Comparison of ENCODE assay signal across 20 cellular contexts in genomic region chr9:131174681-131175239, GRCh38. TPM values are rescaled to one million over a fixed set of nuclear protein-coding genes. Genes with fewer than 3 reads are reported as not detected.
A peak's percentile ranks its signal among the peaks of the same experiment; 100 is the strongest.
DNase-seq lines count a peak whose midpoint lies in the region; ATAC-seq, FAIRE-seq and TF ChIP-seq lines count a peak whose summit lies in the region.
"Had no signal": no experiment of that assay in that cellular context is flagged by ENCODE, and none has a peak within 500 bp of the region (broad histone marks: within the 10 kb centered on the region; RNA-seq: fewer than 3 reads in every experiment).

No MANE protein-coding gene starts in this region.

- POLR2A ChIA-PET in GM12878 (lab: Charles Lee): no interaction called here

- RAD21 ChIA-PET in GM12878 (lab: Charles Lee; ENCODE audit: unreplicated experiment): no interaction called here

- in situ Hi-C loops in GM12878 (cut with MboI): loop anchor here (5.0 kb wide), 1 partner anchor 163 kb away; no protein-coding TSS in a partner anchor

- H3K4me2 ChIP-seq in GM12878 (ENCODE audit: control insufficient read depth, insufficient read depth): no peak overlapping the region

- TF ChIP-seq POLR2A in GM12878 (IDR thresholded peaks at IDR 0.05; ENCODE audit: low read depth, low read length): no peak

- SMC1A ChIA-PET in GM12878 (lab: Charles Lee; ENCODE audit: uncharacterized antibody, unreplicated experiment): no interaction called here

- no peaks in the 10 kb centered on the region for H3K27me3 ChIP-seq in GM12878 (replicated peaks in 1 of 2; ENCODE audit: control insufficient read depth in 2 of 2, insufficient read depth in 2 of 2, low read length in 1 of 2)
- H3K27me3 ChIP-seq: SJCRH30 had no signal

- no peaks in the 10 kb centered on the region for H3K9me3 ChIP-seq in GM12878 (replicated peaks; ENCODE audit: control insufficient read depth, insufficient read depth, low read length)

- H3K79me2 ChIP-seq in GM12878 (ENCODE audit: control insufficient read depth, insufficient read depth, low read length): no peaks in the 10 kb centered on the region; the same call in 1 of the 2 replicates

- peaks cover 17 to 18% of the 10 kb centered on the region in 2 experiments for H3K36me3 ChIP-seq in GM12878 (ENCODE audit: control insufficient read depth in 2 of 2, insufficient read depth in 2 of 2, low read length in 1 of 2)

- no peak for TF ChIP-seq EP300 in GM12878 (IDR thresholded peaks at IDR 0.05; ENCODE audit: borderline replicate concordance in 1 of 2, control insufficient read depth in 1 of 2, low read depth in 2 of 2, low read length in 2 of 2)

- no peak; the same call in 2 of the 3 replicates for ATAC-seq in GM12878
- ATAC-seq: PC-3 had no signal

- H3K4me3 ChIP-seq in GM12865 (ENCODE audit: low read depth, low read length): no peak overlapping the region
- no peak overlapping the region for H3K4me3 ChIP-seq in Jurkat, Clone E6-1 (ENCODE audit: low read length)
- no peak overlapping the region for H3K4me3 ChIP-seq in GM12878
- H3K4me3 ChIP-seq: SJCRH30 had no signal

- H3K4me1 ChIP-seq in GM12878 (ENCODE audit: control insufficient read depth, insufficient read depth, low read length): peaks cover 8% of the 10 kb centered on the region

- peak overlapping the region; percentile 1 for H3K27ac Mint-ChIP-seq in activated T-cell treated with anti-CD3 and anti-CD28 coated beads, Interleukin-2, amount 50 U/mL, for 24 hours
- H3K27ac Mint-ChIP-seq in osteocyte (ENCODE audit: unreplicated experiment): no peak overlapping the region
- H3K27ac Mint-ChIP-seq: HFFc6 had no signal

- H3K4me3 Mint-ChIP-seq in activated T-cell treated with anti-CD3 and anti-CD28 coated beads, Interleukin-2, amount 50 U/mL, for 24 hours: no peak overlapping the region
- no peak overlapping the region for H3K4me3 Mint-ChIP-seq in osteocyte (ENCODE audit: unreplicated experiment)
- H3K4me3 Mint-ChIP-seq: CD14-positive monocyte, HFFc6 had no signal

- no peak overlapping the region for H2AFZ ChIP-seq in GM12878 (ENCODE audit: control insufficient read depth, low read depth, low read length)

- no peak overlapping the region for H3K27ac ChIP-seq in GM12878 (ENCODE audit: control insufficient read depth, insufficient read depth)
- H3K27ac ChIP-seq: RWPE1, SJCRH30 had no signal

- CTCF ChIA-PET in GM12878 (lab: Yijun Ruan, JAX): no interaction called here

- no peaks in the 10 kb centered on the region for H3K9me3 Mint-ChIP-seq in activated T-cell treated with anti-CD3 and anti-CD28 coated beads, Interleukin-2, amount 50 U/mL, for 24 hours
- H3K9me3 Mint-ChIP-seq in osteocyte (ENCODE audit: unreplicated experiment): no peaks in the 10 kb centered on the region
- H3K9me3 Mint-ChIP-seq: CD14-positive monocyte, HFFc6 had no signal

- no peaks in the 10 kb centered on the region for H3K27me3 Mint-ChIP-seq in activated T-cell treated with anti-CD3 and anti-CD28 coated beads, Interleukin-2, amount 50 U/mL, for 24 hours
- no peaks in the 10 kb centered on the region for H3K27me3 Mint-ChIP-seq in osteocyte (ENCODE audit: unreplicated experiment)

- peaks cover 87% of the 10 kb centered on the region for H3K36me3 Mint-ChIP-seq in activated T-cell treated with anti-CD3 and anti-CD28 coated beads, Interleukin-2, amount 50 U/mL, for 24 hours (ENCODE audit: low read depth)
- peaks cover 49% of the 10 kb centered on the region for H3K36me3 Mint-ChIP-seq in osteocyte (ENCODE audit: unreplicated experiment)

- peaks cover 6% of the 10 kb centered on the region for H3K4me1 Mint-ChIP-seq in activated T-cell treated with anti-CD3 and anti-CD28 coated beads, Interleukin-2, amount 50 U/mL, for 24 hours (ENCODE audit: low read depth)
- H3K4me1 Mint-ChIP-seq in osteocyte (ENCODE audit: unreplicated experiment): peaks cover 14% of the 10 kb centered on the region

- no peak for TF ChIP-seq RAD21 in GM12878 (IDR thresholded peaks at IDR 0.05; ENCODE audit: insufficient read depth, low read depth, low read length)

- WGBS in GM12878 (ENCODE audit: insufficient coverage, insufficient replicate concordance, low lambda C conversion rate, missing lambda C conversion rate): 100% methylated on average over 1 of the region's 1 CpG

- no peak for TF ChIP-seq CTCF in GM12865 (IDR thresholded peaks at IDR 0.05; ENCODE audit: insufficient read depth, low read depth, low read length, missing control alignments)
- no peak for TF ChIP-seq CTCF in GM12878 (IDR thresholded peaks at IDR 0.05 in 2 of 3, conservative IDR thresholded peaks at IDR 0.05 in 1 of 3; ENCODE audit: control insufficient read depth in 2 of 3, extremely low read depth in 1 of 3, insufficient read depth in 1 of 3, low read depth in 3 of 3, low read length in 3 of 3)
- TF ChIP-seq CTCF in osteocyte (IDR thresholded peaks at IDR 0.05): no peak

- BruUV-seq in GM12878 (replicated peaks; lab: Mats Ljungman, UMichigan): no TSS peak

- DNase-seq in activated T-cell treated with anti-CD3 and anti-CD28 coated beads, Interleukin-2, amount 50 U/mL, for 24 hours: no peak
- DNase-seq in activated T-cell treated with anti-CD3 and anti-CD28 coated beads, Interleukin-2, amount 50 U/mL, for 1 hour: no peak
- DNase-seq in GM12865 (ENCODE audit: low read depth) (peak; percentile 32), GM12878 (ENCODE audit: low read depth, low spot score) (no peak), GM19238 (ENCODE audit: insufficient read length, low spot score) (no peak), osteocyte (ENCODE audit: extremely low spot score, unreplicated experiment) (no peak)
- DNase-seq in Jurkat, Clone E6-1 (ENCODE audit: low read depth, low spot score): peak; percentile 63
- DNase-seq in activated effector memory CD4-positive, alpha-beta T cell treated with anti-CD3 and anti-CD28 coated beads, Interleukin-2, amount 50 U/mL, for 16 hours: no peak
- DNase-seq: ACHN, AML-193, COR-L47, HFFc6, NCI-H1417 treated with DMSO at 0.1 percent for 48 hours, NCI-H1930, NCI-H446 treated with DMSO at 0.1 percent for 48 hours, PC-3 had no signal

- H4K20me1 ChIP-seq in GM12878 (ENCODE audit: control insufficient read depth, insufficient read depth): no peaks in the 10 kb centered on the region

- no peak for FAIRE-seq in GM12878 (lab: Jason Lieb, UNC)
- FAIRE-seq: H54 had no signal

- intact Hi-C loops in GM12878 (cut with micrococcal nuclease; ENCODE audit: unreplicated experiment): no loop called here

- no peak overlapping the region for H3K9ac ChIP-seq in GM12878 (ENCODE audit: control insufficient read depth, insufficient read depth, low read length)

TF ChIP-seq in GM12878, 131 proteins besides CTCF, POLR2A, EP300 and RAD21 (continues in another document):
- TF ChIP-seq IRF4 (IDR thresholded peaks at IDR 0.05; ENCODE audit: low read depth, low read length) (peak; percentile 71; the same call in 1 of the 2 replicates), CREM (IDR thresholded peaks at IDR 0.05; ENCODE audit: low read depth) (0 out of 2 replicates have a peak, but pooled peaks have one; percentile 27), ASH2L (IDR thresholded peaks at IDR 0.05; ENCODE audit: borderline replicate concordance, low read depth) (no peak), FOXM1 (IDR thresholded peaks at IDR 0.05; ENCODE audit: low read depth, low read length) (0 out of 2 replicates have a peak, but pooled peaks have one; percentile 19), BCL11A (IDR thresholded peaks at IDR 0.05; ENCODE audit: low read depth, low read length) (peak; percentile 71; the same call in 1 of the 2 replicates), ZNF207 (IDR thresholded peaks at IDR 0.05; ENCODE audit: borderline replicate concordance) (no peak), JUNB (IDR thresholded peaks at IDR 0.05) (peak; percentile 79), RUNX3 (IDR thresholded peaks at IDR 0.05; ENCODE audit: low read length) (peak; percentile 92)
- TF ChIP-seq, protein P1, sequence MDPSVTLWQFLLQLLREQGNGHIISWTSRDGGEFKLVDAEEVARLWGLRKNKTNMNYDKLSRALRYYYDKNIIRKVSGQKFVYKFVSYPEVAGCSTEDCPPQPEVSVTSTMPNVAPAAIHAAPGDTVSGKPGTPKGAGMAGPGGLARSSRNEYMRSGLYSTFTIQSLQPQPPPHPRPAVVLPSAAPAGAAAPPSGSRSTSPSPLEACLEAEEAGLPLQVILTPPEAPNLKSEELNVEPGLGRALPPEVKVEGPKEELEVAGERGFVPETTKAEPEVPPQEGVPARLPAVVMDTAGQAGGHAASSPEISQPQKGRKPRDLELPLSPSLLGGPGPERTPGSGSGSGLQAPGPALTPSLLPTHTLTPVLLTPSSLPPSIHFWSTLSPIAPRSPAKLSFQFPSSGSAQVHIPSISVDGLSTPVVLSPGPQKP (IDR thresholded peaks at IDR 0.05; ENCODE audit: low read depth, low read length): no peak

RNA-seq across cellular contexts. Expression of gene NUP214, which starts 49.4 kb away (rescaled TPM):
- polyA plus RNA-seq in Jurkat, Clone E6-1 (2012; ENCODE audit: insufficient read depth, insufficient read length): 35.0 TPM
- 110 and 138 TPM in 2 replicates for total RNA-seq in GM12878 (2013; cell fraction: nucleolus; rRNA removed)
- 11.0 and 16.7 TPM in 2 replicates for total RNA-seq in GM12878 (2014; rRNA removed)
- 16.2 and 18.6 TPM in 2 replicates for total RNA-seq in GM12878 (2014; rRNA removed; fragmentation: Illumina TruSeq; extraction: Trizol)
- total RNA-seq in GM12878 (2021): 53.8 and 54.3 TPM in 2 replicates
- 40.6 TPM for polyA plus RNA-seq in GM12878 (2011; ENCODE audit: low read depth)
- 6.5 and 11.7 TPM in 2 replicates for polyA plus RNA-seq in GM12878 (2011; rRNA removed)
- polyA plus RNA-seq in GM12878 (2011; cell fraction: cytosol; rRNA removed): 13.6 and 21.5 TPM in 2 replicates
- 25.8 and 37.1 TPM in 2 replicates for polyA plus RNA-seq in GM12878 (2011; cell fraction: nucleus; rRNA removed)
- 22.3 and 26.9 TPM in 2 replicates for polyA plus RNA-seq in GM12878 (2012)
- 30.8 and 40.0 TPM in 2 replicates for polyA plus RNA-seq in GM12878 (2014; fragmentation: Illumina TruSeq; extraction: Trizol)
- polyA plus RNA-seq in GM12878 (2014; fragmentation: Nextera tagmentation; extraction: Ambion mirVana): 10 to 100 TPM; 16.9 to 18.3 TPM
- polyA plus RNA-seq in GM12878 (2014; rRNA removed): 15.8 and 18.5 TPM in 2 replicates
- polyA plus RNA-seq in GM12878 (2016; fragmentation: Nextera tagmentation; extraction: Ambion mirVana): 10 to 100 TPM; 27.2 to 34.5 TPM
- polyA minus RNA-seq in GM12878 (2011; rRNA and poly(A)+ RNA removed): 35.0 and 36.3 TPM in 2 replicates
- 18.3 and 26.6 TPM in 2 replicates for polyA minus RNA-seq in GM12878 (2011; cell fraction: cytosol; rRNA and poly(A)+ RNA removed)
- 36.3 and 77.4 TPM in 2 replicates for polyA minus RNA-seq in GM12878 (2011; cell fraction: nucleus; rRNA and poly(A)+ RNA removed)
- 45.4 and 51.5 TPM in 2 replicates for total RNA-seq in osteocyte

Comparison
In these comparisons a context has a peak if more than half of its experiments do, and no peak if none do; other contexts are left out.
1. DNase-seq: peak in GM12865 (single experiment) and Jurkat, Clone E6-1 (single experiment); none in activated T-cell treated with anti-CD3 and anti-CD28 coated beads, Interleukin-2, amount 50 U/mL, for 24 hours (single experiment), activated T-cell treated with anti-CD3 and anti-CD28 coated beads, Interleukin-2, amount 50 U/mL, for 1 hour (single experiment), GM12878 (single experiment), GM19238 (single experiment), activated effector memory CD4-positive, alpha-beta T cell treated with anti-CD3 and anti-CD28 coated beads, Interleukin-2, amount 50 U/mL, for 16 hours (single experiment) and osteocyte (single experiment).